22 cellular contexts compared by ENCODE assay signal in the genomic region with DNA sequence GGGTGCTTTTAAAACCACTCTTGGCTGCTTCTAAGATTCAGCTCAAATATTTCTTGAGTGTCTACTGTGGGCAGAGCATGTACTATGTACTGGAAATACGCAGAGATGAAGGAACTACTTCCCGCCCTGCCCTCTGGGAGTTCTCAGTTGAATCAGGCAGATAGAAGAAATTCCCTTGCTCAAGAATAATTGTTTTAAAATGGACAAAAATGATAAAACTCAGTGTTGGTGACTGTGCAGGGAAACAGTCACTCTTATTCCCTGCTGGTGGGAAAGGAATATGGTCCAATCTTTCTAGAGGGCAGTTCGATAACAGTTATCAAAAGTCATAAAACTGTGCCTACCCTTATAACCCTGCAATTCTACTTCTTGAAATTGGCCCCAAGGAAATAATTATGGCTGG. TPM values are rescaled to one million over a fixed set of nuclear protein-coding genes. Genes with fewer than 3 reads are reported as not detected.
DNase-seq lines count a peak whose midpoint lies in the region; ATAC-seq, FAIRE-seq and TF ChIP-seq lines count a peak whose summit lies in the region.
"Had no signal": no experiment of that assay in that cellular context is flagged by ENCODE, and none has a peak within 500 bp of the region (broad histone marks: within the 10 kb centered on the region; RNA-seq: fewer than 3 reads in every experiment).

No MANE protein-coding gene starts in this region.

- H2BK120ac ChIP-seq in trophoblast cell (ENCODE audit: insufficient read depth, low read length, poor library complexity) = no peak overlapping the region

- peak overlapping the region; percentile 5 for H3K27ac ChIP-seq in A673 (ENCODE audit: low read depth, low read length, poor library complexity, severe bottlenecking)
- no peak overlapping the region for H3K27ac ChIP-seq in K562 (ENCODE audit: extremely low read depth, low read depth, low read length)
- H3K27ac ChIP-seq in gastroesophageal sphincter = peak overlapping the region in 1 of 4 donors; percentile 25
- no peak overlapping the region for H3K27ac ChIP-seq in trophoblast cell (ENCODE audit: low read depth, low read length)
- no peak overlapping the region for H3K27ac ChIP-seq in CD4-positive, alpha-beta memory T cell (ENCODE audit: low read depth, low read length)
- H3K27ac ChIP-seq: 22Rv1 had no signal

- no peak for ATAC-seq in K562
- ATAC-seq in gastroesophageal sphincter = peak; percentile 48
- ATAC-seq in activated CD8-positive, alpha-beta memory T cell treated with anti-CD3 and anti-CD28 coated beads, Interleukin-2, amount 10 ng/mL, durations not matched to agents 7 days and 5 days = no peak
- ATAC-seq: GM23338 had no signal

- H4K91ac ChIP-seq in trophoblast cell (ENCODE audit: low read depth, low read length) = no peak overlapping the region

- H3K4me3 ChIP-seq in A673 (ENCODE audit: low read depth, low read length, poor library complexity, severe bottlenecking) = no peak overlapping the region
- no peak overlapping the region for H3K4me3 ChIP-seq in K562
- no peak overlapping the region for H3K4me3 ChIP-seq in gastroesophageal sphincter
- H3K4me3 ChIP-seq in trophoblast cell (ENCODE audit: low read depth, low read length) = no peak overlapping the region
- no peak overlapping the region for H3K4me3 ChIP-seq in CD4-positive, alpha-beta memory T cell (ENCODE audit: low read length in 2 of 2)
- H3K4me3 ChIP-seq: GM23338 had no signal

- H2AFZ ChIP-seq in K562 (ENCODE audit: low read depth, low read length) (no peak overlapping the region), trophoblast cell (ENCODE audit: insufficient read depth, low read length, poor library complexity) (no peak overlapping the region)
- H2AFZ ChIP-seq: GM23338 had no signal

- no peaks in the 10 kb centered on the region for H3K79me1 ChIP-seq in trophoblast cell (ENCODE audit: low read length)

- H4K20me1 ChIP-seq in K562 (replicated peaks; ENCODE audit: control insufficient read depth, insufficient read depth, low read length) = no peaks in the 10 kb centered on the region

- intact Hi-C loops in A673 (cut with micrococcal nuclease; ENCODE audit: unreplicated experiment) = no loop called here
- intact Hi-C loops in K562 (cut with micrococcal nuclease) = no loop called here
- intact Hi-C loops in CD4-positive, alpha-beta memory T cell (cut with micrococcal nuclease) = no loop called here

- DNase-seq in A673 (ENCODE audit: low spot score) = no peak
- DNase-seq in K562 (ENCODE audit: extremely low read depth in 1 of 4, low spot score in 3 of 4) = no peak
- DNase-seq in trophoblast cell = peak; percentile 39 to 55
- no peak for DNase-seq in CD4-positive, alpha-beta memory T cell
- DNase-seq in erythroblast (lab: John Stamatoyannopoulos, UW) = no peak
- no peak for DNase-seq in SKM-1 (lab: John Stamatoyannopoulos, UW; ENCODE audit: unreplicated experiment)
- DNase-seq in activated CD8-positive, alpha-beta memory T cell treated with anti-CD3 and anti-CD28 coated beads, Interleukin-2, amount 10 ng/mL, durations not matched to agents 7 days and 5 days = no peak
- DNase-seq: Caco-2, GDM1, HCEC 1CT, MM.1S, NCI-H1092, NCI-H146, NCI-H2029 treated with DMSO at 0.1 percent for 48 hours, NCI-H446 treated with DMSO at 0.1 percent for 48 hours, Right ventricle myocardium superior had no signal

- no peak overlapping the region for H4K12ac ChIP-seq in trophoblast cell (ENCODE audit: low read depth, low read length)

- WGBS in K562 (ENCODE audit: insufficient coverage, low coverage, missing lambda C conversion rate) = 2% methylated on average over 3 of the region's 3 CpGs
- 50 to 69% methylated on average over 2 to 3 of the region's 3 CpGs for whole genome bisulfite sequencing in gastroesophageal sphincter (ENCODE audit: low coverage in 1 of 2), 2 donors
- no CpG with 5 or more reads among the region's 3 CpGs for WGBS in trophoblast cell (ENCODE audit: extremely low coverage, insufficient coverage, insufficient read length)

- in situ Hi-C loops in K562 (cut with MboI) = no loop called here

- no peak overlapping the region for H3K18ac ChIP-seq in trophoblast cell (ENCODE audit: low read length)

- no peak for TF ChIP-seq CTCF in A673 (conservative IDR thresholded peaks at IDR 0.05; ENCODE audit: low read depth, low read length)
- TF ChIP-seq CTCF in K562 (IDR thresholded peaks at IDR 0.05 in 2 of 3, conservative IDR thresholded peaks at IDR 0.05 in 1 of 3; ENCODE audit: insufficient read depth in 2 of 3, low read depth in 1 of 3, low read length in 3 of 3) = no peak
- no peak for TF ChIP-seq CTCF in gastroesophageal sphincter (IDR thresholded peaks at IDR 0.05)

- no peaks in the 10 kb centered on the region for H3K9me1 ChIP-seq in K562 (ENCODE audit: control insufficient read depth, insufficient read depth, low read length)

- no peak for TF ChIP-seq POLR2A in K562 (conservative IDR thresholded peaks at IDR 0.05)
- TF ChIP-seq POLR2A in gastroesophageal sphincter (IDR thresholded peaks at IDR 0.05) = no peak
- TF ChIP-seq POLR2A in erythroblast (IDR thresholded peaks at IDR 0.05; ENCODE audit: low read length) = no peak

- H3K27me3 Mint-ChIP-seq in CD4-positive, alpha-beta memory T cell = peaks cover 5 to 17% of the 10 kb centered on the region in 2 donors
- peaks cover 67% of the 10 kb centered on the region for H3K27me3 Mint-ChIP-seq in activated CD8-positive, alpha-beta memory T cell treated with anti-CD3 and anti-CD28 coated beads, Interleukin-2, amount 10 ng/mL, durations not matched to agents 7 days and 5 days

- CTCF ChIA-PET in A673 (lab: Charles Lee) = interaction anchor here (1.2 kb wide), 1 partner anchor 12 kb away, joined by 4 read pairs; no protein-coding TSS in a partner anchor
- CTCF ChIA-PET in K562 (lab: Yijun Ruan, JAX; ENCODE audit: low intra/inter-chr PET ratio) = no interaction called here
- CTCF ChIA-PET in CD4-positive, alpha-beta memory T cell (lab: Charles Lee; ENCODE audit: partially characterized antibody) = interaction anchor here (1.2 kb wide), 1 partner anchor 103 kb away, joined by 3 read pairs; no protein-coding TSS in a partner anchor
- CTCF ChIA-PET in activated CD8-positive, alpha-beta memory T cell treated with anti-CD3 and anti-CD28 coated beads, Interleukin-2, amount 10 ng/mL, durations not matched to agents 7 days and 5 days (lab: Charles Lee) = interaction anchor here (0.6 to 1.0 kb wide), 2 partner anchors 12 to 89 kb away, joined by 3 to 4 read pairs; no protein-coding TSS in a partner anchor

- H3K36me3 Mint-ChIP-seq in CD4-positive, alpha-beta memory T cell = no peaks in the 10 kb centered on the region
- H3K36me3 Mint-ChIP-seq in activated CD8-positive, alpha-beta memory T cell treated with anti-CD3 and anti-CD28 coated beads, Interleukin-2, amount 10 ng/mL, durations not matched to agents 7 days and 5 days = no peaks in the 10 kb centered on the region

- H3K79me2 ChIP-seq in K562 (ENCODE audit: control insufficient read depth, insufficient read depth, low read length) (no peaks in the 10 kb centered on the region), trophoblast cell (ENCODE audit: control insufficient read depth, insufficient read depth, low read length, poor library complexity) (no peaks in the 10 kb centered on the region)

- BruUV-seq in A673 (replicated peaks; lab: Mats Ljungman, UMichigan) = no TSS peak
- BruUV-seq in K562 (replicated peaks; lab: Mats Ljungman, UMichigan) = no TSS peak

- H3K36me3 ChIP-seq in A673 (ENCODE audit: insufficient read depth, low read length, poor library complexity, severe bottlenecking) (no peaks in the 10 kb centered on the region), K562 (ENCODE audit: control insufficient read depth, insufficient read depth, low read length) (no peaks in the 10 kb centered on the region), gastroesophageal sphincter (no peaks in the 10 kb centered on the region), trophoblast cell (ENCODE audit: control insufficient read depth in 1 of 2, insufficient read depth in 2 of 2, low read length in 2 of 2) (no peaks in the 10 kb centered on the region)
- H3K36me3 ChIP-seq in CD4-positive, alpha-beta memory T cell (ENCODE audit: insufficient read depth, low read length) = no peaks in the 10 kb centered on the region

- H4K8ac ChIP-seq in trophoblast cell (ENCODE audit: low read depth, low read length) = no peak overlapping the region

- H3K4me1 ChIP-seq in A673 (ENCODE audit: insufficient read depth, low read length, poor library complexity, severe bottlenecking) (peaks cover 15% of the 10 kb centered on the region), K562 (replicated peaks in 1 of 2; ENCODE audit: control insufficient read depth in 2 of 2, insufficient read depth in 2 of 2, low read length in 2 of 2) (no peaks in the 10 kb centered on the region), gastroesophageal sphincter (no peaks in the 10 kb centered on the region), trophoblast cell (ENCODE audit: control insufficient read depth in 1 of 2, insufficient read depth in 2 of 2, low read length in 2 of 2) (peaks cover 0 to 3% of the 10 kb centered on the region in 2 experiments)
- no peaks in the 10 kb centered on the region for H3K4me1 ChIP-seq in CD4-positive, alpha-beta memory T cell (ENCODE audit: insufficient read depth, low read length)
- H3K4me1 ChIP-seq: Caco-2 had no signal

- H3K9me3 Mint-ChIP-seq in CD4-positive, alpha-beta memory T cell = peaks cover 0 to 2% (median 0%) of the 10 kb centered on the region in 8 donors
- no peaks in the 10 kb centered on the region for H3K9me3 Mint-ChIP-seq in activated CD8-positive, alpha-beta memory T cell treated with anti-CD3 and anti-CD28 coated beads, Interleukin-2, amount 10 ng/mL, durations not matched to agents 7 days and 5 days (ENCODE audit: low read depth)
- H3K9me3 Mint-ChIP-seq: GM23338 had no signal

- H3K4ac ChIP-seq in trophoblast cell (ENCODE audit: low read depth, low read length) = no peak overlapping the region

- H3K27me3 ChIP-seq in A673 (replicated peaks; ENCODE audit: insufficient read depth, low read depth, low read length, poor library complexity) (no peaks in the 10 kb centered on the region), K562 (ENCODE audit: control insufficient read depth in 2 of 2, insufficient read depth in 2 of 2, low read length in 2 of 2) (peaks cover 32 to 38% of the 10 kb centered on the region in 2 experiments), gastroesophageal sphincter (peaks cover 36% of the 10 kb centered on the region), trophoblast cell (ENCODE audit: insufficient read depth, low read length) (no peaks in the 10 kb centered on the region)
- no peaks in the 10 kb centered on the region for H3K27me3 ChIP-seq in CD4-positive, alpha-beta memory T cell (ENCODE audit: insufficient read depth, low read length)

- no peak for TF ChIP-seq RAD21 in K562 (CRISPR knock-in tag; conservative IDR thresholded peaks at IDR 0.05 in 1 of 2, IDR thresholded peaks at IDR 0.05 in 1 of 2)

- POLR2A ChIA-PET in A673 (lab: Charles Lee; ENCODE audit: low non-redundant PET) = no interaction called here
- POLR2A ChIA-PET in K562 (lab: Yijun Ruan, JAX) = interaction anchor here (0.6 to 1.4 kb wide), 6 partner anchors 11 to 522 kb away, joined by 3 to 5 read pairs (median 4); no protein-coding TSS in a partner anchor
- POLR2A ChIA-PET in CD4-positive, alpha-beta memory T cell (lab: Charles Lee; ENCODE audit: partially characterized antibody) = no interaction called here

- H3K4me2 ChIP-seq in K562 (ENCODE audit: insufficient read depth, low read length) (no peak overlapping the region), trophoblast cell (ENCODE audit: low read length) (no peak overlapping the region)
- H3K4me2 ChIP-seq: GM23338 had no signal

- H3K14ac ChIP-seq in trophoblast cell (ENCODE audit: low read length) = no peak overlapping the region

- no peak for FAIRE-seq in K562 (lab: Jason Lieb, UNC)
- FAIRE-seq: RCC 7860 had no signal

- no peak for TF ChIP-seq EP300 in K562 (IDR thresholded peaks at IDR 0.05; ENCODE audit: low read length)
- TF ChIP-seq EP300 in gastroesophageal sphincter (IDR thresholded peaks at IDR 0.05) = no peak

- no peaks in the 10 kb centered on the region for H3K4me1 Mint-ChIP-seq in CD4-positive, alpha-beta memory T cell
- H3K4me1 Mint-ChIP-seq in activated CD8-positive, alpha-beta memory T cell treated with anti-CD3 and anti-CD28 coated beads, Interleukin-2, amount 10 ng/mL, durations not matched to agents 7 days and 5 days = no peaks in the 10 kb centered on the region

- H3K9me3 ChIP-seq in A673 (ENCODE audit: low read depth, low read length, poor library complexity, severe bottlenecking) = no peaks in the 10 kb centered on the region
- H3K9me3 ChIP-seq in K562 (replicated peaks; ENCODE audit: control insufficient read depth, insufficient read depth, low read depth, low read length) = no peaks in the 10 kb centered on the region
- H3K9me3 ChIP-seq in gastroesophageal sphincter = no peaks in the 10 kb centered on the region
- no peaks in the 10 kb centered on the region for H3K9me3 ChIP-seq in trophoblast cell (ENCODE audit: insufficient read depth, low read depth, low read length)
- H3K9me3 ChIP-seq in CD4-positive, alpha-beta memory T cell (ENCODE audit: control insufficient read depth in 1 of 2, low read length in 2 of 2) = no peaks in the 10 kb centered on the region
- H3K9me3 ChIP-seq: Caco-2 had no signal

- no peak overlapping the region for H3K27ac Mint-ChIP-seq in CD4-positive, alpha-beta memory T cell
- no peak overlapping the region for H3K27ac Mint-ChIP-seq in activated CD8-positive, alpha-beta memory T cell treated with anti-CD3 and anti-CD28 coated beads, Interleukin-2, amount 10 ng/mL, durations not matched to agents 7 days and 5 days
- H3K27ac Mint-ChIP-seq: GM23338 had no signal

- H2BK12ac ChIP-seq in trophoblast cell (ENCODE audit: low read length) = no peak overlapping the region

- no peak overlapping the region for H3K23ac ChIP-seq in trophoblast cell (ENCODE audit: low read length)

- H3K4me3 Mint-ChIP-seq in CD4-positive, alpha-beta memory T cell = no peak overlapping the region
- no peak overlapping the region for H3K4me3 Mint-ChIP-seq in activated CD8-positive, alpha-beta memory T cell treated with anti-CD3 and anti-CD28 coated beads, Interleukin-2, amount 10 ng/mL, durations not matched to agents 7 days and 5 days
- H3K4me3 Mint-ChIP-seq: GM23338 had no signal

- H3K9ac ChIP-seq in K562 (ENCODE audit: insufficient read depth in 1 of 2, low read depth in 2 of 2, low read length in 2 of 2) = no peak overlapping the region
- no peak overlapping the region for H3K9ac ChIP-seq in trophoblast cell (ENCODE audit: low read length)

- no peak overlapping the region for H2BK5ac ChIP-seq in trophoblast cell (ENCODE audit: low read depth, low read length, poor library complexity)

- H2AK5ac ChIP-seq in trophoblast cell (ENCODE audit: low read length) = no peak overlapping the region

RNA-seq across cellular contexts. Expression of a gene that starts 16.9 kb away (rescaled TPM):
- 0.20 TPM in 1 of 2 replicates, not detected in the other for total RNA-seq in A673 (2021)
- not detected in 2 replicates for total RNA-seq in K562 (2011; cell fraction: chromatin; rRNA removed; ENCODE audit: low replicate concordance)
- not detected in 2 replicates for total RNA-seq in K562 (2011; cell fraction: nucleolus; rRNA removed)
- not detected in 2 replicates for total RNA-seq in K562 (2011; cell fraction: nucleoplasm; rRNA removed)
- not detected in 2 replicates for total RNA-seq in K562 (2014; rRNA removed)
- not detected in 2 replicates for total RNA-seq in K562 (2014; rRNA removed; fragmentation: Illumina TruSeq; extraction: Trizol)
- not detected in 2 replicates for total RNA-seq in K562 (2015; rRNA removed; fragmentation: Illumina TruSeq; extraction: Trizol)
- not detected in 2 replicates for total RNA-seq in K562 (2021)
- polyA plus RNA-seq in K562 (2011; rRNA removed) = not detected in 2 replicates
- polyA plus RNA-seq in K562 (2011; cell fraction: cytosol; rRNA removed) = not detected in 2 replicates
- not detected in 2 replicates for polyA plus RNA-seq in K562 (2011; cell fraction: nucleus; rRNA removed)
- polyA plus RNA-seq in K562 (2012) = 0.13 and 0.35 TPM in 2 replicates
- polyA plus RNA-seq in K562 (2014; fragmentation: Illumina TruSeq; extraction: Trizol) = 0.04 TPM in 1 of 2 replicates, not detected in the other
- under 1 TPM in 1 of 2 experiments, not detected in 1; 0.01 TPM for polyA plus RNA-seq in K562 (2014; fragmentation: Nextera tagmentation; extraction: Ambion mirVana)
- polyA plus RNA-seq in K562 (2014; rRNA removed) = 0.65 TPM in 1 of 2 replicates, not detected in the other
- not detected in 2 replicates for polyA minus RNA-seq in K562 (2011; rRNA and poly(A)+ RNA removed)
- not detected in 2 replicates for polyA minus RNA-seq in K562 (2011; cell fraction: cytosol; rRNA and poly(A)+ RNA removed)
- polyA minus RNA-seq in K562 (2011; cell fraction: nucleus; rRNA and poly(A)+ RNA removed) = not detected in 2 replicates
- total RNA-seq in gastroesophageal sphincter = 1 to 10 TPM in 1 of 4 donors, under 1 TPM in 2, not detected in 1; 0.13 to 4.9 (median 0.31) TPM
- polyA plus RNA-seq in trophoblast cell (2013) = 24.4 and 26.4 TPM in 2 replicates
- total RNA-seq in CD4-positive, alpha-beta memory T cell = not detected
- polyA plus RNA-seq in CD4-positive, alpha-beta memory T cell = not detected
- total RNA-seq in activated CD8-positive, alpha-beta memory T cell treated with anti-CD3 and anti-CD28 coated beads, Interleukin-2, amount 10 ng/mL, durations not matched to agents 7 days and 5 days = under 1 TPM in 1 of 2 experiments, not detected in 1; 0.85 TPM
- total RNA-seq: Daoy, LHCN-M2, Right ventricle myocardium superior had no signal

Comparison
In these comparisons a context has a peak if more than half of its experiments do, and no peak if none do; other contexts are left out.
1. DNase-seq: peak in trophoblast cell (2 of 2); none in A673 (single experiment), K562 (0 of 4), CD4-positive, alpha-beta memory T cell (0 of 5), erythroblast (0 of 2), SKM-1 (single experiment) and activated CD8-positive, alpha-beta memory T cell treated with anti-CD3 and anti-CD28 coated beads, Interleukin-2, amount 10 ng/mL, durations not matched to agents 7 days and 5 days (single experiment).